Comparison of ENCODE assay signal across 25 cellular contexts in the genomic region with DNA sequence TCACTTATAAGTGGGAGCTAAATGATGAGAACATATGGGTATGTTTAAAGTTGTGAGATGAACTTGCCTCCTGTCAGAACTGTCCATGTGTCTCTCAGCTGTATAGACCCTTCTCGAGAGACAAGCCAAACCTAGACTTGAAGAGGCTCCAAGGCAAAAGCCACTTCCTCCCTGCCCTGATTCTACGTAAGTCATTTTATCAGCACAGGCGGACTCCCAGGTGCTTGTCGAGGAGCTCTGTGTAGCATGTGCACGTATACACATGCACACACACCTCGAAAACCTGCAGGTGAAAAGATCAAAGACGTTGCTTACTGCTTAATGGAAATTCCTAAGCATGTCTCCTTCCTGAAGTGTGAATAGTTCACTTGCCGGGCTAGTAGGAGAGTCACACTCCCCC. TPM values are rescaled to one million over a fixed set of nuclear protein-coding genes. Genes with fewer than 3 reads are reported as not detected.
DNase-seq lines count a peak whose midpoint lies in the region; TF ChIP-seq lines count a peak whose summit lies in the region.
"Had no signal": no experiment of that assay in that cellular context is flagged by ENCODE, and none has a peak within 500 bp of the region (broad histone marks: within the 10 kb centered on the region; RNA-seq: fewer than 3 reads in every experiment).

No MANE protein-coding gene starts in this region.

- H3K9me3 ChIP-seq in KOPT-K1 (ENCODE audit: insufficient read depth, low read length, poor library complexity, severe bottlenecking) (no peaks in the 10 kb centered on the region), esophagus muscularis mucosa (no peaks in the 10 kb centered on the region)
- H3K9me3 ChIP-seq: BLaER1, heart right ventricle, lower lobe of right lung, ovary had no signal

- peaks cover 3% of the 10 kb centered on the region for H3K27me3 Mint-ChIP-seq in activated naive CD4-positive, alpha-beta T cell treated with anti-CD3 and anti-CD28 coated beads, Interleukin-2, amount 10 ng/mL, durations not matched to agents 7 days and 5 days
- no peaks in the 10 kb centered on the region for H3K27me3 Mint-ChIP-seq in activated naive CD8-positive, alpha-beta T cell
- H3K27me3 Mint-ChIP-seq in osteocyte (ENCODE audit: unreplicated experiment) = no peaks in the 10 kb centered on the region

- H3K4me1 ChIP-seq in esophagus muscularis mucosa = peaks cover 27 to 42% (median 31%) of the 10 kb centered on the region in 4 donors
- H3K4me1 ChIP-seq: foreskin keratinocyte had no signal

- intact Hi-C loops in esophagus muscularis mucosa (cut with DNase I) = no loop called here

- TF ChIP-seq EP300 in esophagus muscularis mucosa (IDR thresholded peaks at IDR 0.05) = no peak

- no peak overlapping the region for H3K4me3 Mint-ChIP-seq in activated naive CD4-positive, alpha-beta T cell treated with anti-CD3 and anti-CD28 coated beads, Interleukin-2, amount 10 ng/mL, durations not matched to agents 7 days and 5 days
- no peak overlapping the region for H3K4me3 Mint-ChIP-seq in activated naive CD8-positive, alpha-beta T cell
- no peak overlapping the region for H3K4me3 Mint-ChIP-seq in osteocyte (ENCODE audit: unreplicated experiment)
- H3K4me3 Mint-ChIP-seq: nephron had no signal

- no peak for TF ChIP-seq CTCF in osteocyte (IDR thresholded peaks at IDR 0.05)
- no peak for TF ChIP-seq CTCF in esophagus muscularis mucosa (IDR thresholded peaks at IDR 0.05)

- DNase-seq in activated naive CD4-positive, alpha-beta T cell treated with anti-CD3 and anti-CD28 coated beads, Interleukin-2, amount 10 ng/mL, durations not matched to agents 7 days and 5 days = peak; percentile 45
- DNase-seq in activated naive CD4-positive, alpha-beta T cell treated with Interleukin-2 at 50 U/mL for 16 hours = no peak
- DNase-seq in osteocyte (ENCODE audit: extremely low spot score, unreplicated experiment) (no peak), NCI-H345 (lab: John Stamatoyannopoulos, UW) (no peak), esophagus muscularis mucosa (ENCODE audit: extremely low spot score) (no peak)
- no peak for DNase-seq in NK-92 treated with Interleukin-12 subunit alpha and Interleukin-12 subunit beta, amount 100 ng/mL, for 24 hours (lab: John Stamatoyannopoulos, UW)
- DNase-seq: activated CD4-positive, CD25-positive, alpha-beta regulatory T cell treated with anti-CD3 and anti-CD28 coated beads, Interleukin-2, amount 50 U/mL, for 72 hours; activated gamma-delta T cell treated with Interleukin-2 at 50 U/mL for 16 hours; aorta; cortex of kidney; DMS79 treated with DMSO at 0.1 percent for 48 hours; foreskin keratinocyte; heart right ventricle; kidney glomerular epithelial cell; lower lobe of right lung; NCI-H526; ovary had no signal

- TF ChIP-seq POLR2A in esophagus muscularis mucosa (IDR thresholded peaks at IDR 0.05; ENCODE audit: low read depth) = no peak

- WGBS in esophagus muscularis mucosa = 79% methylated on average over 8 of the region's 8 CpGs

- peaks cover 22% of the 10 kb centered on the region for H3K4me1 Mint-ChIP-seq in activated naive CD4-positive, alpha-beta T cell treated with anti-CD3 and anti-CD28 coated beads, Interleukin-2, amount 10 ng/mL, durations not matched to agents 7 days and 5 days
- H3K4me1 Mint-ChIP-seq in activated naive CD8-positive, alpha-beta T cell (ENCODE audit: low read depth) = peaks cover 19% of the 10 kb centered on the region
- peaks cover 68% of the 10 kb centered on the region for H3K4me1 Mint-ChIP-seq in osteocyte (ENCODE audit: unreplicated experiment)

- peak overlapping the region; percentile 6 for H3K27ac ChIP-seq in KOPT-K1 (ENCODE audit: low read depth, low read length, poor library complexity, severe bottlenecking)
- H3K27ac ChIP-seq in esophagus muscularis mucosa (replicated peaks in 1 of 4) = no peak overlapping the region
- H3K27ac ChIP-seq: BLaER1, foreskin keratinocyte, ovary, RWPE1 had no signal

- peak overlapping the region; percentile 42 for H3K27ac Mint-ChIP-seq in activated naive CD4-positive, alpha-beta T cell treated with anti-CD3 and anti-CD28 coated beads, Interleukin-2, amount 10 ng/mL, durations not matched to agents 7 days and 5 days
- peak overlapping the region; percentile 29 for H3K27ac Mint-ChIP-seq in activated naive CD8-positive, alpha-beta T cell
- peak overlapping the region; percentile 32 for H3K27ac Mint-ChIP-seq in osteocyte (ENCODE audit: unreplicated experiment)

- H3K4me3 ChIP-seq in esophagus muscularis mucosa = no peak overlapping the region
- H3K4me3 ChIP-seq: BLaER1, heart right ventricle, lower lobe of right lung, ovary, smooth muscle cell had no signal

- CTCF ChIA-PET in activated naive CD4-positive, alpha-beta T cell treated with anti-CD3 and anti-CD28 coated beads, Interleukin-2, amount 10 ng/mL, durations not matched to agents 7 days and 5 days (lab: Charles Lee) = no interaction called here

- no peaks in the 10 kb centered on the region for H3K9me3 Mint-ChIP-seq in activated naive CD4-positive, alpha-beta T cell treated with anti-CD3 and anti-CD28 coated beads, Interleukin-2, amount 10 ng/mL, durations not matched to agents 7 days and 5 days
- H3K9me3 Mint-ChIP-seq in activated naive CD8-positive, alpha-beta T cell (ENCODE audit: low read depth) = no peaks in the 10 kb centered on the region
- no peaks in the 10 kb centered on the region for H3K9me3 Mint-ChIP-seq in osteocyte (ENCODE audit: unreplicated experiment)
- H3K9me3 Mint-ChIP-seq: nephron had no signal

- no peaks in the 10 kb centered on the region for H3K27me3 ChIP-seq in esophagus muscularis mucosa
- H3K27me3 ChIP-seq: BLaER1, foreskin keratinocyte, heart right ventricle, ovary had no signal

- peaks cover 11% of the 10 kb centered on the region for H3K36me3 Mint-ChIP-seq in activated naive CD4-positive, alpha-beta T cell treated with anti-CD3 and anti-CD28 coated beads, Interleukin-2, amount 10 ng/mL, durations not matched to agents 7 days and 5 days
- H3K36me3 Mint-ChIP-seq in activated naive CD8-positive, alpha-beta T cell = peaks cover 10% of the 10 kb centered on the region
- peaks cover 2% of the 10 kb centered on the region for H3K36me3 Mint-ChIP-seq in osteocyte (ENCODE audit: unreplicated experiment)

- peaks cover 17% of the 10 kb centered on the region; the same call in 1 of the 2 replicates for H3K36me3 ChIP-seq in KOPT-K1 (ENCODE audit: insufficient read depth, low read length)
- peaks cover 0 to 4% (median 0%) of the 10 kb centered on the region in 4 donors for H3K36me3 ChIP-seq in esophagus muscularis mucosa
- H3K36me3 ChIP-seq: heart right ventricle, lower lobe of right lung, ovary had no signal

RNA-seq across cellular contexts. Expression of gene CLEC3B, which starts 5.6 kb away (rescaled TPM):
- total RNA-seq in osteocyte (166 and 181 TPM in 2 replicates), esophagus muscularis mucosa (100 to 1,000 TPM in 1 of 4 donors, 10 to 100 TPM in 3; 47.1 to 144 (median 75.1) TPM)
- total RNA-seq: foreskin keratinocyte, HepG2, SK-MEL-5, smooth muscle cell had no signal

RNA-seq across cellular contexts. Expression of gene EXOSC7, which starts 44.5 kb away (rescaled TPM):
- total RNA-seq in osteocyte (36.7 and 39.8 TPM in 2 replicates), esophagus muscularis mucosa (10 to 100 TPM; 20.8 to 35.1 (median 29.2) TPM)

RNA-seq across cellular contexts. Expression of gene ZDHHC3, which starts 44.6 kb away (rescaled TPM):
- total RNA-seq in osteocyte (90.3 and 96.6 TPM in 2 replicates), esophagus muscularis mucosa (10 to 100 TPM; 59.6 to 81.3 (median 72.8) TPM)
